Comparison of ENCODE assay signal across 13 cellular contexts in genomic region chr3:23600178-23600577, GRCh38.
DNase-seq lines count a peak whose midpoint lies in the region; ATAC-seq, FAIRE-seq and TF ChIP-seq lines count a peak whose summit lies in the region.
"Had no signal": no experiment of that assay in that cellular context is flagged by ENCODE, and none has a peak within 500 bp of the region (broad histone marks: within the 10 kb centered on the region; RNA-seq: fewer than 3 reads in every experiment).

No MANE protein-coding gene starts in this region.

- H3K9me3 ChIP-seq in body of pancreas: no peaks in the 10 kb centered on the region

- TF ChIP-seq CTCF in body of pancreas (IDR thresholded peaks at IDR 0.05): no peak

- DNase-seq in AG08395 (ENCODE audit: low spot score): peak; percentile 55
- peak; percentile 81 for DNase-seq in HTR-8/SVneo (ENCODE audit: insufficient read length, low spot score)
- peak; percentile 87 for DNase-seq in astrocyte of the hippocampus (ENCODE audit: low read depth, low spot score)
- DNase-seq in left kidney (ENCODE audit: low read depth, low spot score): peak; percentile 83
- no peak for DNase-seq in body of pancreas
- no peak for DNase-seq in stimulated activated CD4-positive, alpha-beta T cell treated with anti-CD3 and anti-CD28 coated beads, Interleukin-15, amount 100 ng/mL, for 24 hours
- DNase-seq in NCI-H1105 treated with DMSO at 0.1 percent for 48 hours (lab: John Stamatoyannopoulos, UW): no peak
- DNase-seq: activated CD8-positive, alpha-beta memory T cell treated with anti-CD3 and anti-CD28 coated beads, Interleukin-2, amount 50 U/mL, for 4 hours; CD4-positive, CD25-positive, alpha-beta regulatory T cell; NCI-H1105; stimulated activated CD4-positive, alpha-beta T cell treated with anti-CD3 and anti-CD28 coated beads, Interleukin-2, amount 100 ng/mL, for 48 hours; stomach had no signal

- no peaks in the 10 kb centered on the region for H3K36me3 ChIP-seq in body of pancreas (replicated peaks in 1 of 2; ENCODE audit: insufficient read depth in 1 of 2, low read depth in 2 of 2)
- H3K36me3 ChIP-seq: stomach had no signal

- H3K27me3 ChIP-seq in body of pancreas: no peaks in the 10 kb centered on the region
- H3K27me3 ChIP-seq: stomach had no signal

- ATAC-seq in body of pancreas: no peak
- ATAC-seq in HG03097 (IDR thresholded peaks at IDR 0.05; ENCODE audit: low FRiP score, unreplicated experiment): no peak

- intact Hi-C loops in body of pancreas (cut with DNase I): no loop called here

- peak; percentile 86 for FAIRE-seq in HTR-8/SVneo (lab: Jason Lieb, UNC)

- WGBS in body of pancreas, 2 donors: 74 to 83% methylated on average over 5 of the region's 5 CpGs

- H3K4me3 ChIP-seq in body of pancreas: no peak overlapping the region
- H3K4me3 ChIP-seq: stomach had no signal

- H3K27ac ChIP-seq in body of pancreas: no peak overlapping the region
- H3K27ac ChIP-seq: stomach had no signal

- no peaks in the 10 kb centered on the region for H3K4me1 ChIP-seq in body of pancreas

- TF ChIP-seq POLR2A in body of pancreas (IDR thresholded peaks at IDR 0.05): no peak

Comparison
In these comparisons a context has a peak if more than half of its experiments do, and no peak if none do; other contexts are left out.
1. DNase-seq: peak in AG08395 (single experiment), HTR-8/SVneo (single experiment), astrocyte of the hippocampus (single experiment) and left kidney (single experiment); none in body of pancreas (0 of 4), stimulated activated CD4-positive, alpha-beta T cell treated with anti-CD3 and anti-CD28 coated beads, Interleukin-15, amount 100 ng/mL, for 24 hours (single experiment) and NCI-H1105 treated with DMSO at 0.1 percent for 48 hours (single experiment).